ENCODE assay signal across 9 cellular contexts in the genomic region with DNA sequence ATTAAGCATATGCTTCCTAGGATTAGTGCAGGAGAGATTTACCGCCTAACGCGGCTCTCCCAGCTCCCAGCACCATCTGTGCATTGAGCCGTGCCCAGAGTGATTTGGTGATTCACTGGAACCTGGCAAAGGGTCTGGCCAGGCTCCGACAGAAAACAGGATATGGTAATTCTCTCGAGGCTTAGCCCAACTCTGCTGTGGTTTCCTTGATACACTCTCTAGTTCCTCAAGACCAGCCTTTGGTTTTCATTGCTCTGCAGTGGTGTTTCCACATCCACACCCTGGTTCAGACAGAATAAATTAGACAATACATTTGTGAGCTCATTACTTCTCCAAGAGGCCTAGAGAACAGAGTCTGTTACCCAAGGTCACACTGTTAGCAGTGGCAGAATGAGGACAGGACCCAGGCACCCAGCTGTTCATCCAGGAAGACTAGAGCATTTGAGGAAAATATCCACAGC. TPM values are rescaled to one million over a fixed set of nuclear protein-coding genes. Genes with fewer than 3 reads are reported as not detected.
DNase-seq lines count a peak whose midpoint lies in the region; ATAC-seq, FAIRE-seq and TF ChIP-seq lines count a peak whose summit lies in the region.
"Had no signal": no experiment of that assay in that cellular context is flagged by ENCODE, and none has a peak within 500 bp of the region (broad histone marks: within the 10 kb centered on the region; RNA-seq: fewer than 3 reads in every experiment).

No MANE protein-coding gene starts in this region.

- TF ChIP-seq CTCF in BE2C (IDR thresholded peaks at IDR 0.05; ENCODE audit: low read depth, low read length) (no peak), Panc1 (IDR thresholded peaks at IDR 0.05) (no peak), bronchial epithelial cell (IDR thresholded peaks at IDR 0.05; ENCODE audit: insufficient read depth, low read length, severe bottlenecking) (no peak)

- H3K4me1 Mint-ChIP-seq in naive B cell = peaks cover 16 to 21% (median 18%) of the 10 kb centered on the region in 3 donors

- FAIRE-seq in bronchial epithelial cell (lab: Jason Lieb, UNC) = peak; percentile 60

- intact Hi-C loops in Panc1 (cut with micrococcal nuclease; ENCODE audit: unreplicated experiment) = no loop called here

- no peaks in the 10 kb centered on the region for H3K9me3 ChIP-seq in BE2C
- no peaks in the 10 kb centered on the region for H3K9me3 ChIP-seq in Panc1 (ENCODE audit: control insufficient read depth, insufficient read depth, low read depth, low read length)

- H3K4me3 ChIP-seq in BE2C (ENCODE audit: low read depth, low read length) (no peak overlapping the region), Panc1 (ENCODE audit: low read depth in 2 of 2, low read length in 2 of 2) (no peak overlapping the region), bronchial epithelial cell (ENCODE audit: low read depth, low read length) (no peak overlapping the region)

- POLR2A ChIA-PET in Panc1 (lab: Charles Lee) = no interaction called here

- no peak overlapping the region for H3K27ac Mint-ChIP-seq in naive B cell

- peak overlapping the region in 7 of 8 donors; percentile 25 to 80 (median 53) for H3K4me3 Mint-ChIP-seq in naive B cell

- H3K9me3 Mint-ChIP-seq in naive B cell = peaks cover 0 to 5% (median 0%) of the 10 kb centered on the region in 7 donors

- no peaks in the 10 kb centered on the region for H3K36me3 Mint-ChIP-seq in naive B cell

- BruUV-seq in Panc1 (replicated peaks; lab: Mats Ljungman, UMichigan) = no TSS peak

- in situ Hi-C loops in Panc1 (cut with HindIII; ENCODE audit: low pct_unique_long_range_greater_than_20kb, low sequenced_read_pairs) = no loop called here

- DNase-seq in BE2C (peak; percentile 53), Panc1 (ENCODE audit: low read depth, low spot score) (no peak), bronchial epithelial cell (ENCODE audit: low read depth) (peak; percentile 59), naive B cell (peak; percentile 46), COLO668 (lab: John Stamatoyannopoulos, UW; ENCODE audit: unreplicated experiment) (no peak), NCI-H1930 (lab: John Stamatoyannopoulos, UW) (no peak)

- 0 out of 2 replicates have a peak, but pooled peaks cover 3% of the 10 kb centered on the region for H3K4me1 ChIP-seq in BE2C
- H3K4me1 ChIP-seq in Panc1 (ENCODE audit: control insufficient read depth, insufficient read depth, low read length) = no peaks in the 10 kb centered on the region

- H3K27ac ChIP-seq in Panc1 (ENCODE audit: low read length) = no peak overlapping the region
- H3K27ac ChIP-seq: epithelial cell of prostate had no signal

- no peaks in the 10 kb centered on the region for H3K36me3 ChIP-seq in BE2C
- H3K36me3 ChIP-seq in Panc1 (ENCODE audit: control insufficient read depth, insufficient read depth, low read length) = no peaks in the 10 kb centered on the region
- H3K36me3 ChIP-seq in bronchial epithelial cell (ENCODE audit: control insufficient read depth, insufficient read depth, low read length) = no peaks in the 10 kb centered on the region

- peak; percentile 59 for ATAC-seq in GM18517 (IDR thresholded peaks at IDR 0.05; ENCODE audit: unreplicated experiment)
- ATAC-seq in HG03135 (IDR thresholded peaks at IDR 0.05; ENCODE audit: unreplicated experiment) = peak; percentile 80
- peak; percentile 70; the same call in 1 of the 2 replicates for ATAC-seq in Panc1
- ATAC-seq in naive B cell (ENCODE audit: low read depth in 2 of 2) = peak; percentile 98 to 99

- CTCF ChIA-PET in Panc1 (lab: Charles Lee) = no interaction called here

- H3K27me3 Mint-ChIP-seq in naive B cell = peaks cover 25 to 42% (median 38%) of the 10 kb centered on the region in 3 donors

- H3K27me3 ChIP-seq in BE2C (no peaks in the 10 kb centered on the region), Panc1 (ENCODE audit: control insufficient read depth, insufficient read depth, low read length) (no peaks in the 10 kb centered on the region), bronchial epithelial cell (ENCODE audit: control insufficient read depth, insufficient read depth, low read length) (no peaks in the 10 kb centered on the region)

RNA-seq across cellular contexts. Expression of gene SMAD2, which starts 23.0 kb away (rescaled TPM):
- polyA plus RNA-seq in BE2C (2012; ENCODE audit: insufficient read depth, insufficient read length, low read depth) = 33.8 TPM
- total RNA-seq in Panc1 (2021; ENCODE audit: unreplicated experiment) = 129 TPM
- 45.8 TPM for polyA plus RNA-seq in Panc1 (2012; ENCODE audit: insufficient read length)
- 76.6 and 101 TPM in 2 replicates for total RNA-seq in bronchial epithelial cell
- 10 to 100 TPM; 49.9 to 77.9 (median 61.0) TPM for polyA plus RNA-seq in naive B cell (ENCODE audit: low read depth in 6 of 6)

Comparison
In these comparisons a context has a peak if more than half of its experiments do, and no peak if none do; other contexts are left out.
1. DNase-seq: peak in BE2C (single experiment), bronchial epithelial cell (single experiment) and naive B cell (single experiment); none in Panc1 (single experiment), COLO668 (single experiment) and NCI-H1930 (0 of 2).
2. Peak in every context shown above with its lines, with median percentiles within 50 percentile points of each other: ATAC-seq.